ENCODE assay signal across 24 cellular contexts in the genomic region with DNA sequence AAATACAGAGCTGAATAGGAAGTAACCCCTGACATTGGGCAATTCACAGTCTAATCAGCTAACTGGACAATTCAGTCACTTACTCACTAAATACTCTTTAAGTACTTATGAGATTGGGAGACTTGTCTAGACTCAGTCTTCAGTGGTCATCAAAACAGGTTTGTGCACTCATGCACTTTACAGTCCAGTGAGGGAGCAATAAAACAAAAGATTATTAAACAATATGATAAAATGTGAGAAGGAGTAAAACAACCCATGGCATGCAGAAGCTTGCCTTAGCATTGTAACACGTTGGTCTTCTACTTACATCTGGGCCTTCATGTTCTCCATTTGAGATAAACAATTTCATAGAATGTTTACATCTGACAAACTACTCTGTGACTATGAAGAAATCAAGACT. TPM values are rescaled to one million over a fixed set of nuclear protein-coding genes. Genes with fewer than 3 reads are reported as not detected.
"Had no signal": no experiment of that assay in that cellular context is flagged by ENCODE, and none has a peak within 500 bp of the region (broad histone marks: within the 10 kb centered on the region; RNA-seq: fewer than 3 reads in every experiment).

No MANE protein-coding gene starts in this region.

- H3K27ac ChIP-seq: gastrocnemius medialis, heart right ventricle, left ventricle myocardium inferior, prostate gland, right atrium auricular region, tibial artery had no signal

- H3K27me3 ChIP-seq: gastrocnemius medialis, heart right ventricle, right atrium auricular region, tibial artery had no signal

- ATAC-seq: activated CD8-positive, alpha-beta T cell treated with anti-CD3 and anti-CD28 coated beads for 36 hours; activated T-helper 17 cell treated with anti-CD3 and anti-CD28 coated beads, Interleukin-2, amount 50 U/mL, for 72 hours; gastrocnemius medialis; heart right ventricle; naive thymus-derived CD4-positive, alpha-beta T cell; stimulated activated naive CD8-positive, alpha-beta T cell treated with anti-CD3 and anti-CD28 coated beads, Interleukin-15, Interleukin-2, amounts not matched to agents 100 U/mL and 50 U/mL, for 24 hours had no signal

- H3K36me3 ChIP-seq: prostate gland, right atrium auricular region, tibial artery had no signal

- H3K4me3 ChIP-seq: gastrocnemius medialis, heart right ventricle, left ventricle myocardium inferior, prostate gland, right atrium auricular region, tibial artery had no signal

- DNase-seq: activated CD4-positive, alpha-beta T cell treated with anti-CD3 and anti-CD28 coated beads, Interleukin-2, amount 10 ng/mL, durations not matched to agents 24 days and 14 days; activated CD4-positive, CD25-positive, alpha-beta regulatory T cell; activated CD8-positive, alpha-beta T cell treated with anti-CD3 and anti-CD28 coated beads for 36 hours; activated naive CD4-positive, alpha-beta T cell; activated naive CD8-positive, alpha-beta T cell treated with anti-CD3 and anti-CD28 coated beads for 36 hours; activated T-cell treated with anti-CD3 and anti-CD28 coated beads, Interleukin-2, amount 50 U/mL, for 1 hour; amniotic stem cell; caudate nucleus; erythroblast; gastrocnemius medialis; heart right ventricle; left ventricle myocardium inferior; naive thymus-derived CD4-positive, alpha-beta T cell; stimulated activated naive CD8-positive, alpha-beta T cell treated with anti-CD3 and anti-CD28 coated beads, Interleukin-15, Interleukin-2, amounts not matched to agents 100 U/mL and 50 U/mL, for 24 hours; substantia nigra; tibial artery had no signal

- H3K9me3 ChIP-seq: prostate gland had no signal

- H3K4me1 ChIP-seq: prostate gland, right atrium auricular region, tibial artery had no signal

RNA-seq across cellular contexts. Expression of gene SPINK9, which starts 37.0 kb away (rescaled TPM):
- total RNA-seq: activated CD4-positive, alpha-beta T cell treated with anti-CD3 and anti-CD28 coated beads, Interleukin-2, amount 10 ng/mL, durations not matched to agents 24 days and 14 days; activated CD8-positive, alpha-beta T cell treated with anti-CD3 and anti-CD28 coated beads for 36 hours; activated naive CD8-positive, alpha-beta T cell treated with anti-CD3 and anti-CD28 coated beads for 36 hours; activated T-helper 17 cell treated with anti-CD3 and anti-CD28 coated beads, Interleukin-2, amount 50 U/mL, for 72 hours; dermis microvascular lymphatic vessel endothelial cell; gastrocnemius medialis; kidney epithelial cell; left ventricle myocardium inferior; mucosa of gallbladder; naive thymus-derived CD4-positive, alpha-beta T cell; osteocyte; prostate gland; right atrium auricular region; skeletal muscle tissue had no signal
- polyA plus RNA-seq: heart right ventricle had no signal
